In genomic region chr6:1777921-1778692, GRCh38 we compare ENCODE assay signal across 19 cellular contexts.
A peak's percentile ranks its signal among the peaks of the same experiment; 100 is the strongest.
DNase-seq lines count a peak whose midpoint lies in the region; ATAC-seq and TF ChIP-seq lines count a peak whose summit lies in the region.
"Had no signal": no experiment of that assay in that cellular context is flagged by ENCODE, and none has a peak within 500 bp of the region (broad histone marks: within the 10 kb centered on the region; RNA-seq: fewer than 3 reads in every experiment).

No MANE protein-coding gene starts in this region.

- H4K5ac ChIP-seq in mesendoderm (ENCODE audit: low read length) = no peak overlapping the region

- peak overlapping the region; percentile 88 for H3K27ac ChIP-seq in ascending aorta
- H3K27ac ChIP-seq in mesendoderm (ENCODE audit: low read depth, low read length) = no peak overlapping the region
- H3K27ac ChIP-seq in thoracic aorta = peak overlapping the region; percentile 80 to 85
- H3K27ac ChIP-seq: BLaER1, KMS-11 had no signal

- H3K27me3 ChIP-seq in ascending aorta (no peaks in the 10 kb centered on the region), mesendoderm (ENCODE audit: insufficient read depth, low read length, poor library complexity) (no peaks in the 10 kb centered on the region), thoracic aorta (replicated peaks; ENCODE audit: insufficient read depth) (no peaks in the 10 kb centered on the region)
- H3K27me3 ChIP-seq: BLaER1 had no signal

- H3K4me1 ChIP-seq in ascending aorta = peaks cover 6 to 24% of the 10 kb centered on the region in 2 donors
- H3K4me1 ChIP-seq in mesendoderm (ENCODE audit: control insufficient read depth, low read depth, low read length) = no peaks in the 10 kb centered on the region
- peaks cover 19 to 45% of the 10 kb centered on the region in 2 donors for H3K4me1 ChIP-seq in thoracic aorta (ENCODE audit: control insufficient read depth in 1 of 2, low read depth in 2 of 2)

- no peak overlapping the region for H2BK5ac ChIP-seq in mesendoderm (ENCODE audit: low read length)

- H3K79me2 ChIP-seq in mesendoderm (ENCODE audit: control insufficient read depth, insufficient read depth, low read length) = no peaks in the 10 kb centered on the region

- H2AK5ac ChIP-seq in mesendoderm (ENCODE audit: low read length) = no peak overlapping the region

- H3K4ac ChIP-seq in mesendoderm (ENCODE audit: low read depth, low read length) = no peak overlapping the region

- no peak overlapping the region for H2BK15ac ChIP-seq in mesendoderm (replicated peaks; ENCODE audit: low read depth)

- no peak for TF ChIP-seq CTCF in ascending aorta (IDR thresholded peaks at IDR 0.05)
- TF ChIP-seq CTCF in thoracic aorta (IDR thresholded peaks at IDR 0.05) = no peak

- H4K8ac ChIP-seq in mesendoderm (ENCODE audit: low read depth, low read length) = no peak overlapping the region

- H3K9me3 ChIP-seq in ascending aorta = no peaks in the 10 kb centered on the region
- H3K9me3 ChIP-seq in thoracic aorta = no peaks in the 10 kb centered on the region
- H3K9me3 ChIP-seq: BLaER1 had no signal

- H3K36me3 ChIP-seq in ascending aorta = no peaks in the 10 kb centered on the region
- H3K36me3 ChIP-seq in mesendoderm (ENCODE audit: control insufficient read depth, insufficient read depth, low read length) = no peaks in the 10 kb centered on the region
- H3K36me3 ChIP-seq in thoracic aorta = no peaks in the 10 kb centered on the region
- H3K36me3 ChIP-seq: BLaER1 had no signal

- WGBS in mesendoderm (ENCODE audit: extremely low coverage, insufficient coverage, low lambda C conversion rate) = no CpG with 5 or more reads among the region's 9 CpGs

- H3K9ac ChIP-seq in mesendoderm (ENCODE audit: low read length) = no peak overlapping the region
- H3K9ac ChIP-seq: BLaER1, KMS-11 had no signal

- H2BK120ac ChIP-seq in mesendoderm (ENCODE audit: low read depth, low read length) = no peak overlapping the region

- peak; percentile 83 for DNase-seq in COLO829 (ENCODE audit: low spot score)
- DNase-seq in ascending aorta (ENCODE audit: low spot score in 2 of 2) = no peak
- DNase-seq in mesendoderm = peak; percentile 23
- DNase-seq in thoracic aorta (ENCODE audit: low spot score) = no peak
- DNase-seq in middle frontal gyrus (ENCODE audit: extremely low spot score, low spot score) = no peak
- no peak for DNase-seq in C1 segment of cervical spinal cord (lab: John Stamatoyannopoulos, UW)
- DNase-seq: CD8-positive, alpha-beta memory T cell; DMS79 treated with DMSO at 0.1 percent for 48 hours; HFFc6; NCI-H1417; NCI-H187; NCI-H2107; NCI-H510A; NCI-H748 treated with DMSO at 0.1 percent for 48 hours; OCI-M1; Right ventricle myocardium superior had no signal

- ATAC-seq in thoracic aorta (ENCODE audit: insufficient number of reproducible peaks, low FRiP score, low read depth) = no peak
- no peak for ATAC-seq in HG02610 (IDR thresholded peaks at IDR 0.05; ENCODE audit: unreplicated experiment)

- H3K23ac ChIP-seq in mesendoderm (ENCODE audit: low read length) = no peak overlapping the region

- H3K18ac ChIP-seq in mesendoderm (ENCODE audit: low read length) = no peak overlapping the region

- no peak overlapping the region for H3K56ac ChIP-seq in mesendoderm (ENCODE audit: low read length)

- intact Hi-C loops in ascending aorta (cut with DNase I) = no loop called here

- no peak overlapping the region for H3K4me2 ChIP-seq in mesendoderm (ENCODE audit: low read length)
- H3K4me2 ChIP-seq: BLaER1, KMS-11 had no signal

- H3K4me3 ChIP-seq in ascending aorta = no peak overlapping the region
- H3K4me3 ChIP-seq in mesendoderm (ENCODE audit: low read length) = no peak overlapping the region
- H3K4me3 ChIP-seq in thoracic aorta = no peak overlapping the region
- H3K4me3 ChIP-seq: BLaER1 had no signal

- H3K79me1 ChIP-seq in mesendoderm (ENCODE audit: low read length) = no peaks in the 10 kb centered on the region

Comparison
In these comparisons a context has a peak if more than half of its experiments do, and no peak if none do; other contexts are left out.
1. DNase-seq: peak in COLO829 (single experiment) and mesendoderm (single experiment); none in ascending aorta (0 of 2), thoracic aorta (single experiment), middle frontal gyrus (single experiment) and C1 segment of cervical spinal cord (0 of 14).